ENCODE assay signal across 1 cellular context in genomic region chr16:67846063-67846319, GRCh38.
TF ChIP-seq lines count a peak whose summit lies in the region.

No MANE protein-coding gene starts in this region.

TF ChIP-seq in HEK293, 187 proteins besides CTCF, POLR2A, EP300 and RAD21 (continued from another document):
- no peak for TF ChIP-seq ZBTB6 (tag by site-specific recombination; IDR thresholded peaks at IDR 0.05)
- TF ChIP-seq ZSCAN5A (tag by site-specific recombination; IDR thresholded peaks at IDR 0.05) = no peak
- TF ChIP-seq, protein P1, sequence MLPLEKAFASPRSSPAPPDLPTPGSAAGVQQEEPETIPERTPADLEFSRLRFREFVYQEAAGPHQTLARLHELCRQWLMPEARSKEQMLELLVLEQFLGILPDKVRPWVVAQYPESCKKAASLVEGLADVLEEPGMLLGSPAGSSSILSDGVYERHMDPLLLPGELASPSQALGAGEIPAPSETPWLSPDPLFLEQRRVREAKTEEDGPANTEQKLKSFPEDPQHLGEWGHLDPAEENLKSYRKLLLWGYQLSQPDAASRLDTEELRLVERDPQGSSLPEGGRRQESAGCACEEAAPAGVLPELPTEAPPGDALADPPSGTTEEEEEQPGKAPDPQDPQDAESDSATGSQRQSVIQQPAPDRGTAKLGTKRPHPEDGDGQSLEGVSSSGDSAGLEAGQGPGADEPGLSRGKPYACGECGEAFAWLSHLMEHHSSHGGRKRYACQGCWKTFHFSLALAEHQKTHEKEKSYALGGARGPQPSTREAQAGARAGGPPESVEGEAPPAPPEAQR (tag by site-specific recombination; IDR thresholded peaks at IDR 0.05) = no peak
- TF ChIP-seq ZSCAN16 (tag by site-specific recombination; IDR thresholded peaks at IDR 0.05) = no peak
- TF ChIP-seq ZBTB17 (tag by site-specific recombination; IDR thresholded peaks at IDR 0.05) = no peak
- TF ChIP-seq ZNF324 (tag by site-specific recombination; IDR thresholded peaks at IDR 0.05) = no peak
- TF ChIP-seq ZNF146 (tag by site-specific recombination; IDR thresholded peaks at IDR 0.05) = no peak
- TF ChIP-seq ZSCAN23 (tag by site-specific recombination; IDR thresholded peaks at IDR 0.05) = no peak
- TF ChIP-seq ZNF114 (tag by site-specific recombination; IDR thresholded peaks at IDR 0.05) = no peak
- TF ChIP-seq ZNF211 (tag by site-specific recombination; IDR thresholded peaks at IDR 0.05; ENCODE audit: low read depth) = no peak
- TF ChIP-seq SP2 (tag by site-specific recombination; IDR thresholded peaks at IDR 0.05) = no peak
- no peak for TF ChIP-seq SCRT2 (tag by site-specific recombination; IDR thresholded peaks at IDR 0.05)
- no peak for TF ChIP-seq WT1 (tag by site-specific recombination; IDR thresholded peaks at IDR 0.05)
- TF ChIP-seq ZNF623 (tag by site-specific recombination; IDR thresholded peaks at IDR 0.05) = no peak
- no peak for TF ChIP-seq ZNF133 (tag by site-specific recombination; IDR thresholded peaks at IDR 0.05)
- TF ChIP-seq ZNF560 (tag by site-specific recombination; IDR thresholded peaks at IDR 0.05; ENCODE audit: borderline replicate concordance) = no peak
